ENCODE assay signal across 16 cellular contexts in genomic region chr1:245128381-245128780, GRCh38. TPM values are rescaled to one million over a fixed set of nuclear protein-coding genes. Genes with fewer than 3 reads are reported as not detected.
DNase-seq lines count a peak whose midpoint lies in the region; ATAC-seq and TF ChIP-seq lines count a peak whose summit lies in the region.
"Had no signal": no experiment of that assay in that cellular context is flagged by ENCODE, and none has a peak within 500 bp of the region (broad histone marks: within the 10 kb centered on the region; RNA-seq: fewer than 3 reads in every experiment).

No MANE protein-coding gene starts in this region.

- H3K4me3 ChIP-seq in neuronal stem cell (ENCODE audit: low read length in 2 of 2) (no peak overlapping the region), suprapubic skin (no peak overlapping the region)
- H3K4me3 ChIP-seq: A549, GM23248, HAP-1 had no signal

- no peak overlapping the region for H3K4me3 Mint-ChIP-seq in stimulated activated naive CD8-positive, alpha-beta T cell treated with anti-CD3 and anti-CD28 coated beads, Interleukin-15, amount 100 ng/mL, for 72 hours
- no peak overlapping the region for H3K4me3 Mint-ChIP-seq in activated CD4-positive, alpha-beta T cell treated with anti-CD3 and anti-CD28 coated beads, Interleukin-2, amount 10 ng/mL, durations not matched to agents 7 days and 5 days
- H3K4me3 Mint-ChIP-seq: CD4-positive, alpha-beta memory T cell had no signal

- peaks cover 0 to 7% of the 10 kb centered on the region in 2 donors for H3K36me3 ChIP-seq in neuronal stem cell (replicated peaks in 1 of 2; ENCODE audit: control insufficient read depth in 2 of 2, insufficient read depth in 2 of 2, low read length in 2 of 2)
- H3K36me3 ChIP-seq in suprapubic skin, result no peaks in the 10 kb centered on the region
- H3K36me3 ChIP-seq: HAP-1 had no signal

- peaks cover 56% of the 10 kb centered on the region for H3K27me3 Mint-ChIP-seq in stimulated activated naive CD8-positive, alpha-beta T cell treated with anti-CD3 and anti-CD28 coated beads, Interleukin-15, amount 100 ng/mL, for 72 hours
- peaks cover 2% of the 10 kb centered on the region for H3K27me3 Mint-ChIP-seq in activated CD4-positive, alpha-beta T cell treated with anti-CD3 and anti-CD28 coated beads, Interleukin-2, amount 10 ng/mL, durations not matched to agents 7 days and 5 days

- no peak for TF ChIP-seq EP300 in suprapubic skin (IDR thresholded peaks at IDR 0.05)

- POLR2A ChIA-PET in activated CD4-positive, alpha-beta T cell treated with anti-CD3 and anti-CD28 coated beads, Interleukin-2, amount 10 ng/mL, durations not matched to agents 7 days and 5 days (lab: Charles Lee), result no interaction called here

- H3K27me3 ChIP-seq in neuronal stem cell (ENCODE audit: control insufficient read depth in 3 of 3, insufficient read depth in 3 of 3, low read depth in 1 of 3, low read length in 3 of 3) (no peaks in the 10 kb centered on the region), suprapubic skin (peaks cover 23% of the 10 kb centered on the region)

- DNase-seq in stimulated activated naive CD8-positive, alpha-beta T cell treated with anti-CD3 and anti-CD28 coated beads, Interleukin-15, amount 100 ng/mL, for 72 hours, result no peak
- no peak for DNase-seq in stimulated activated naive CD8-positive, alpha-beta T cell treated with anti-CD3 and anti-CD28 coated beads, Interleukin-15, Interleukin-2, amounts not matched to agents 100 U/mL and 50 U/mL, for 24 hours
- DNase-seq in neuronal stem cell (ENCODE audit: low spot score) (no peak), suprapubic skin (ENCODE audit: low spot score in 2 of 2) (peak; percentile 43 to 56), DMS153 treated with DMSO at 0.1 percent for 48 hours (lab: John Stamatoyannopoulos, UW; ENCODE audit: unreplicated experiment) (no peak)
- no peak for DNase-seq in activated CD4-positive, alpha-beta T cell treated with anti-CD3 and anti-CD28 coated beads, Interleukin-2, amount 10 ng/mL, durations not matched to agents 7 days and 5 days
- DNase-seq: AML-193; CD4-positive, alpha-beta memory T cell; DMS153; EL; GM23248 had no signal

- H3K23ac ChIP-seq in neuronal stem cell (ENCODE audit: low read depth, low read length, poor library complexity), result no peak overlapping the region

- no peak overlapping the region for H2BK120ac ChIP-seq in neuronal stem cell (ENCODE audit: low read depth, low read length)

- H3K79me1 ChIP-seq in neuronal stem cell (ENCODE audit: low read depth, low read length), result no peaks in the 10 kb centered on the region

- H3K9ac ChIP-seq in neuronal stem cell (ENCODE audit: low read depth, low read length, poor library complexity), result peak overlapping the region; percentile 33
- H3K9ac ChIP-seq: GM23248 had no signal

- H3K4ac ChIP-seq in neuronal stem cell (ENCODE audit: low read length), result no peak overlapping the region

- no peak overlapping the region for H2BK5ac ChIP-seq in neuronal stem cell (ENCODE audit: low read length)

- H3K4me1 Mint-ChIP-seq in stimulated activated naive CD8-positive, alpha-beta T cell treated with anti-CD3 and anti-CD28 coated beads, Interleukin-15, amount 100 ng/mL, for 72 hours, result no peaks in the 10 kb centered on the region
- no peaks in the 10 kb centered on the region for H3K4me1 Mint-ChIP-seq in activated CD4-positive, alpha-beta T cell treated with anti-CD3 and anti-CD28 coated beads, Interleukin-2, amount 10 ng/mL, durations not matched to agents 7 days and 5 days
- H3K4me1 Mint-ChIP-seq: CD4-positive, alpha-beta memory T cell had no signal

- H2AFZ ChIP-seq in neuronal stem cell (ENCODE audit: low read length), result no peak overlapping the region
- H2AFZ ChIP-seq: GM23248 had no signal

- no peaks in the 10 kb centered on the region for H3K9me3 Mint-ChIP-seq in stimulated activated naive CD8-positive, alpha-beta T cell treated with anti-CD3 and anti-CD28 coated beads, Interleukin-15, amount 100 ng/mL, for 72 hours
- no peaks in the 10 kb centered on the region for H3K9me3 Mint-ChIP-seq in activated CD4-positive, alpha-beta T cell treated with anti-CD3 and anti-CD28 coated beads, Interleukin-2, amount 10 ng/mL, durations not matched to agents 7 days and 5 days

- no peak overlapping the region for H2BK15ac ChIP-seq in neuronal stem cell (ENCODE audit: low read length)

- no peak overlapping the region for H3K14ac ChIP-seq in neuronal stem cell (ENCODE audit: low read length)

- H2BK12ac ChIP-seq in neuronal stem cell (ENCODE audit: low read length), result no peak overlapping the region

- H3K36me3 Mint-ChIP-seq in activated CD4-positive, alpha-beta T cell treated with anti-CD3 and anti-CD28 coated beads, Interleukin-2, amount 10 ng/mL, durations not matched to agents 7 days and 5 days (ENCODE audit: low read depth), result no peaks in the 10 kb centered on the region

- no peak for TF ChIP-seq POLR2A in suprapubic skin (IDR thresholded peaks at IDR 0.05)

- no peak overlapping the region for H2AK5ac ChIP-seq in neuronal stem cell (ENCODE audit: low read depth, low read length)

- WGBS in neuronal stem cell (ENCODE audit: extremely low coverage in 2 of 2, insufficient read length in 2 of 2, insufficient replicate concordance in 1 of 2), 2 donors, result no CpG with 5 or more reads among the region's 15 CpGs
- 80% methylated on average over 15 of the region's 15 CpGs for WGBS in suprapubic skin

- no peaks in the 10 kb centered on the region for H3K9me3 ChIP-seq in neuronal stem cell (replicated peaks in 1 of 2; ENCODE audit: control insufficient read depth in 2 of 2, insufficient read depth in 1 of 2, low read depth in 1 of 2, low read length in 2 of 2)
- H3K9me3 ChIP-seq in suprapubic skin, result no peaks in the 10 kb centered on the region
- H3K9me3 ChIP-seq: A549, HAP-1 had no signal

- H3K4me1 ChIP-seq in neuronal stem cell (ENCODE audit: control insufficient read depth in 2 of 2, insufficient read depth in 1 of 2, low read depth in 1 of 2, low read length in 2 of 2) (peaks cover 0 to 4% of the 10 kb centered on the region in 2 donors), suprapubic skin (no peaks in the 10 kb centered on the region)
- H3K4me1 ChIP-seq: A549, HAP-1 had no signal

- no peak overlapping the region for H4K8ac ChIP-seq in neuronal stem cell (ENCODE audit: low read depth, low read length)

- H3K27ac Mint-ChIP-seq in stimulated activated naive CD8-positive, alpha-beta T cell treated with anti-CD3 and anti-CD28 coated beads, Interleukin-15, amount 100 ng/mL, for 72 hours, result no peak overlapping the region
- no peak overlapping the region for H3K27ac Mint-ChIP-seq in activated CD4-positive, alpha-beta T cell treated with anti-CD3 and anti-CD28 coated beads, Interleukin-2, amount 10 ng/mL, durations not matched to agents 7 days and 5 days
- H3K27ac Mint-ChIP-seq: CD4-positive, alpha-beta memory T cell had no signal

- H3K18ac ChIP-seq in neuronal stem cell (ENCODE audit: low read length), result peak overlapping the region; percentile 60

- TF ChIP-seq CTCF in suprapubic skin (IDR thresholded peaks at IDR 0.05), result no peak

- H3K4me2 ChIP-seq in neuronal stem cell (ENCODE audit: insufficient read depth, low read length, poor library complexity, severe bottlenecking), result no peak overlapping the region
- H3K4me2 ChIP-seq: A549 had no signal

- CTCF ChIA-PET in activated CD4-positive, alpha-beta T cell treated with anti-CD3 and anti-CD28 coated beads, Interleukin-2, amount 10 ng/mL, durations not matched to agents 7 days and 5 days (lab: Charles Lee), result no interaction called here

- peak; percentile 35 for ATAC-seq in stimulated activated naive CD8-positive, alpha-beta T cell treated with anti-CD3 and anti-CD28 coated beads, Interleukin-15, amount 100 ng/mL, for 72 hours
- ATAC-seq in stimulated activated naive CD8-positive, alpha-beta T cell treated with anti-CD3 and anti-CD28 coated beads, Interleukin-15, Interleukin-2, amounts not matched to agents 100 U/mL and 50 U/mL, for 24 hours, result no peak
- no peak for ATAC-seq in GM21723 (IDR thresholded peaks at IDR 0.05; ENCODE audit: unreplicated experiment)
- ATAC-seq: A549 had no signal

- no peak overlapping the region for H4K91ac ChIP-seq in neuronal stem cell (ENCODE audit: low read depth, low read length, poor library complexity)

- no peak overlapping the region for H3K27ac ChIP-seq in neuronal stem cell (replicated peaks; ENCODE audit: low read length)
- H3K27ac ChIP-seq in suprapubic skin, result no peak overlapping the region
- H3K27ac ChIP-seq: 22Rv1, A549, C4-2B, GM23248 had no signal

RNA-seq across cellular contexts. Expression of gene KIF26B, which starts 26.4 kb away (rescaled TPM):
- 0.33 TPM for polyA plus RNA-seq in neuronal stem cell (2013, experiment 1 of 2)
- 0.26 TPM for polyA plus RNA-seq in neuronal stem cell (2013, experiment 2 of 2)
- total RNA-seq in suprapubic skin, result 1 to 10 TPM; 3.6 to 7.0 (median 5.2) TPM
- total RNA-seq in activated CD4-positive, alpha-beta T cell treated with anti-CD3 and anti-CD28 coated beads, Interleukin-2, amount 10 ng/mL, durations not matched to agents 7 days and 5 days, result not detected
- total RNA-seq: CD4-positive, alpha-beta memory T cell had no signal

Comparison
In these comparisons a context has a peak if more than half of its experiments do, and no peak if none do; other contexts are left out.
1. DNase-seq: peak in suprapubic skin (2 of 2); none in stimulated activated naive CD8-positive, alpha-beta T cell treated with anti-CD3 and anti-CD28 coated beads, Interleukin-15, amount 100 ng/mL, for 72 hours (0 of 2), stimulated activated naive CD8-positive, alpha-beta T cell treated with anti-CD3 and anti-CD28 coated beads, Interleukin-15, Interleukin-2, amounts not matched to agents 100 U/mL and 50 U/mL, for 24 hours (single experiment), neuronal stem cell (single experiment), DMS153 treated with DMSO at 0.1 percent for 48 hours (single experiment) and activated CD4-positive, alpha-beta T cell treated with anti-CD3 and anti-CD28 coated beads, Interleukin-2, amount 10 ng/mL, durations not matched to agents 7 days and 5 days (single experiment).
2. RNA of gene KIF26B, which starts 26.4 kb away (total RNA-seq): 3.6 to 7.0 TPM in suprapubic skin; not detected in activated CD4-positive, alpha-beta T cell treated with anti-CD3 and anti-CD28 coated beads, Interleukin-2, amount 10 ng/mL, durations not matched to agents 7 days and 5 days; every median in the first group is over 4 times any median in the second.